ENCODE assay signal across 8 cellular contexts in genomic region chr17:17497065-17497844, GRCh38. TPM values are rescaled to one million over a fixed set of nuclear protein-coding genes. Genes with fewer than 3 reads are reported as not detected.
A peak's percentile ranks its signal among the peaks of the same experiment; 100 is the strongest.
DNase-seq lines count a peak whose midpoint lies in the region; ATAC-seq and TF ChIP-seq lines count a peak whose summit lies in the region.
"Had no signal": no experiment of that assay in that cellular context is flagged by ENCODE, and none has a peak within 500 bp of the region (broad histone marks: within the 10 kb centered on the region; RNA-seq: fewer than 3 reads in every experiment).

No MANE protein-coding gene starts in this region.

- CTCF ChIA-PET in RWPE1 (lab: Yijun Ruan, JAX), result interaction anchor here (0.5 to 3.0 kb wide), 16 partner anchors 9 to 182 kb away, joined by 3 to 26 read pairs (median 4); no protein-coding TSS in a partner anchor

- H3K4me1 Mint-ChIP-seq in stimulated activated naive B cell treated with anti-CD40 and anti-IgM and Interleukin-4, amounts not matched to agents 10 μg/mL and 1 μg/mL and 100 μg/mL, for 72 hours, result peaks cover 14 to 22% of the 10 kb centered on the region in 2 donors

- H2AFZ ChIP-seq in GM23248, result peak overlapping the region; percentile 56; the same call in 1 of the 2 replicates

- H3K4me3 ChIP-seq in GM23248, result 0 out of 2 replicates have a peak overlapping the region, but pooled peaks have one; percentile 85
- peak overlapping the region; percentile 3; the same call in 1 of the 2 replicates for H3K4me3 ChIP-seq in iPS DF 6.9 (ENCODE audit: low read length)

- no peaks in the 10 kb centered on the region for H3K9me2 ChIP-seq in GM23248 (ENCODE audit: insufficient read depth)

- H3K27ac Mint-ChIP-seq in stimulated activated naive B cell treated with anti-CD40 and anti-IgM and Interleukin-4, amounts not matched to agents 10 μg/mL and 1 μg/mL and 100 μg/mL, for 72 hours, result no peak overlapping the region

- POLR2A ChIA-PET in RWPE1 (lab: Yijun Ruan, JAX; ENCODE audit: low non-redundant PET), result interaction anchor here (0.5 to 1.1 kb wide), 2 partner anchors 71 to 284 kb away, joined by 3 to 12 read pairs; no protein-coding TSS in a partner anchor

- H3K36me3 ChIP-seq in GM23248 (ENCODE audit: low read depth) (no peaks in the 10 kb centered on the region), iPS DF 6.9 (ENCODE audit: control insufficient read depth, insufficient read depth, low read length) (no peaks in the 10 kb centered on the region)

- no peak overlapping the region for H3K27ac ChIP-seq in GM23248
- peak overlapping the region; percentile 38 for H3K27ac ChIP-seq in RWPE1
- H3K27ac ChIP-seq in iPS DF 6.9 (ENCODE audit: low read length), result no peak overlapping the region

- in situ Hi-C loops in GM23248 (cut with MboI), result loop anchor here (10.0 kb wide), 1 partner anchor 142 kb away; no protein-coding TSS in a partner anchor

- DNase-seq in GM23248 (peak; percentile 42), RWPE1 (ENCODE audit: low spot score) (no peak), iPS DF 6.9 (ENCODE audit: low read depth, low spot score) (no peak), COLO668 (lab: John Stamatoyannopoulos, UW; ENCODE audit: unreplicated experiment) (no peak), NCI-H1417 (lab: John Stamatoyannopoulos, UW) (no peak), HuH-7 (ENCODE audit: low spot score) (no peak)
- no peak for DNase-seq in stimulated activated naive B cell treated with anti-CD40 and anti-IgM and Interleukin-4, amounts not matched to agents 10 μg/mL and 1 μg/mL and 100 μg/mL, for 72 hours
- DNase-seq: KG1 had no signal

- no peak overlapping the region for H3K9ac ChIP-seq in GM23248

- H3K4me2 ChIP-seq in GM23248 (ENCODE audit: unreplicated experiment), result no peak overlapping the region

- no peaks in the 10 kb centered on the region for H3K9me3 ChIP-seq in GM23248 (ENCODE audit: low read depth)
- H3K9me3 ChIP-seq in iPS DF 6.9 (ENCODE audit: control insufficient read depth, insufficient read depth, low read length), result no peaks in the 10 kb centered on the region

- TF ChIP-seq CTCF in RWPE1 (conservative IDR thresholded peaks at IDR 0.05; ENCODE audit: low read depth), result peak; percentile 56

- H3K27me3 Mint-ChIP-seq in stimulated activated naive B cell treated with anti-CD40 and anti-IgM and Interleukin-4, amounts not matched to agents 10 μg/mL and 1 μg/mL and 100 μg/mL, for 72 hours, result peaks cover 21 to 33% of the 10 kb centered on the region in 2 donors

- H3F3A ChIP-seq in GM23248 (ENCODE audit: insufficient read depth), result peaks cover 6% of the 10 kb centered on the region; the same call in 1 of the 2 replicates

- no peaks in the 10 kb centered on the region for H3K9me3 Mint-ChIP-seq in stimulated activated naive B cell treated with anti-CD40 and anti-IgM and Interleukin-4, amounts not matched to agents 10 μg/mL and 1 μg/mL and 100 μg/mL, for 72 hours

- no peaks in the 10 kb centered on the region for H4K20me1 ChIP-seq in GM23248 (ENCODE audit: insufficient read depth)

- no peaks in the 10 kb centered on the region for H3K27me3 ChIP-seq in GM23248 (replicated peaks; ENCODE audit: insufficient read depth)
- peaks cover 10% of the 10 kb centered on the region for H3K27me3 ChIP-seq in iPS DF 6.9 (ENCODE audit: control insufficient read depth, insufficient read depth, low read length)

- ATAC-seq in stimulated activated naive B cell treated with anti-CD40 and anti-IgM and Interleukin-4, amounts not matched to agents 10 μg/mL and 1 μg/mL and 100 μg/mL, for 72 hours (replicated peaks), result no peak

- H3K4me1 ChIP-seq in GM23248 (ENCODE audit: insufficient read depth) (peaks cover 3% of the 10 kb centered on the region; the same call in 1 of the 2 replicates), iPS DF 6.9 (ENCODE audit: control insufficient read depth, insufficient read depth, low read length) (peaks cover 14% of the 10 kb centered on the region)

- peak overlapping the region; percentile 46 to 75 for H3K4me3 Mint-ChIP-seq in stimulated activated naive B cell treated with anti-CD40 and anti-IgM and Interleukin-4, amounts not matched to agents 10 μg/mL and 1 μg/mL and 100 μg/mL, for 72 hours

- no peaks in the 10 kb centered on the region for H3K79me2 ChIP-seq in GM23248 (ENCODE audit: insufficient read depth)

- H3K36me3 Mint-ChIP-seq in stimulated activated naive B cell treated with anti-CD40 and anti-IgM and Interleukin-4, amounts not matched to agents 10 μg/mL and 1 μg/mL and 100 μg/mL, for 72 hours, result peaks cover 7 to 12% of the 10 kb centered on the region in 2 donors

- 38 to 40% methylated on average over 18 of the region's 19 CpGs for WGBS in GM23248 (ENCODE audit: low coverage in 1 of 2, low lambda C conversion rate in 2 of 2, missing lambda C conversion rate in 2 of 2), 2 experiments
- WGBS in iPS DF 6.9 (ENCODE audit: insufficient coverage, insufficient read length), result no CpG with 5 or more reads among the region's 19 CpGs

RNA-seq across cellular contexts. Expression of gene RASD1, which starts 1.1 kb away (rescaled TPM):
- total RNA-seq in GM23248 (2014; rRNA removed; shearing (Covaris generic)), result 0.89 and 2.2 TPM in 2 replicates
- 1.2 and 1.5 TPM in 2 replicates for polyA plus RNA-seq in GM23248 (2016; fragmentation: Nextera tagmentation; extraction: Ambion mirVana)

RNA-seq across cellular contexts. Expression of gene MED9, which starts 20.5 kb away (rescaled TPM):
- 9.6 and 10.3 TPM in 2 replicates for total RNA-seq in GM23248 (2014; rRNA removed; shearing (Covaris generic))
- polyA plus RNA-seq in GM23248 (2016; fragmentation: Nextera tagmentation; extraction: Ambion mirVana), result 9.8 and 10.0 TPM in 2 replicates
